ENCODE assay signal across 5 cellular contexts in the genomic region with DNA sequence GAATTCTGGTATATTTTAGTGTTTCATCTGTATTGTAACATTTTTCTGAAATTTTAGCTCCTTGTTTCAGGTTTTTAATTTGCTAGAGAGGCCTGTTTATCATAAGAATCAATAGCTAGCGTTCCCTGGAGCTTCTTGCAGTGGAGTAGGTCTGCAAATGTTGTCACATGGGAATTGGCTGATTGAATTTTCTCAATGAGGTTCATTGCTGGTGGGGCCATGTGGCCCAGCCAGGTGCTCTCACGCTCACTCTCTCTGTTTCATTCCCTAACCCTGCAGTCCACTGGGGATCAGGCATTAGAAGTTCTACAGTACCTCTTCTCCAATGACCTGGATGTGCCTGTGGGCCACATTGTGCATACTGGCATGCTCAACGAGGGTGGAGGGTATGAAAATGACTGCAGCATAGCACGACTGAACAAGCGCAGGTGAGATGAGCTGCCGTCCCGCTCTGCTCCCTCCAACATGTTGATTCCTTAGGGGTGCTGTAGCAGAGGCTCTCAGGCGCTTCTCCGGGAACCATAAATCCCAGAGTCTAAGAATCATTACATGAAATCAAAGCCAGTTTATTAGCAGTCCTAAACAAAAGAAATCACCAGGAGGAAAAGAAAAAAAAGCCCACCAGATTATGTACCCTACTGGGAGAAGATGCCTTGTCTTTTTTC. TPM values are rescaled to one million over a fixed set of nuclear protein-coding genes. Genes with fewer than 3 reads are reported as not detected.
"Had no signal": no experiment of that assay in that cellular context is flagged by ENCODE, and none has a peak within 500 bp of the region (broad histone marks: within the 10 kb centered on the region; RNA-seq: fewer than 3 reads in every experiment).

No MANE protein-coding gene starts in this region.

RNA-seq across cellular contexts. Expression of gene CLEC18C, which starts 30.2 kb away (rescaled TPM):
- total RNA-seq: chondrocyte, endothelial cell of umbilical vein, glomerular endothelial cell, hepatocyte, left ventricle myocardium inferior had no signal
